ENCODE assay signal across 1 cellular context in the genomic region with DNA sequence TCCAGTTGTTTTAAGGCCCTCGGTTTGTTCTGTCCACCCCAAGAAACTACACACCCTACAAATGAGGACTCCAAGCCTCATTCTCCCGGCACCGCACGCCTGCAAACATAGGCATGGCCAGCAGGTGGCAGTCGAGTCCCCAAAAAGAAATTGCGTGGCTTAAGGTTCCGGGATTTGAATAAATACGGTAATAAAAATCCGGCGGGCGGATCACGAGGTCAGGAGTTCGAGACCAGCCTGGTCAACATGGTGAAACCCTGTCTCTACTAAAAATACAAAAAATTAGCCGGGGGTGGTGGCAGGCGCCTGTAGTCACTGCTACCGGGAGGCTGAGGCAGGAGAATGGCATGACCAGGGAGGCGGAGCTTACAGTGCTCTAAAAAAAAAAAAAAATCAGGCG.
TF ChIP-seq lines count a peak whose summit lies in the region.

No MANE protein-coding gene starts in this region.

TF ChIP-seq in HepG2, 621 proteins besides CTCF, POLR2A, EP300 and RAD21 (continued from another document):
- TF ChIP-seq, protein P1, sequence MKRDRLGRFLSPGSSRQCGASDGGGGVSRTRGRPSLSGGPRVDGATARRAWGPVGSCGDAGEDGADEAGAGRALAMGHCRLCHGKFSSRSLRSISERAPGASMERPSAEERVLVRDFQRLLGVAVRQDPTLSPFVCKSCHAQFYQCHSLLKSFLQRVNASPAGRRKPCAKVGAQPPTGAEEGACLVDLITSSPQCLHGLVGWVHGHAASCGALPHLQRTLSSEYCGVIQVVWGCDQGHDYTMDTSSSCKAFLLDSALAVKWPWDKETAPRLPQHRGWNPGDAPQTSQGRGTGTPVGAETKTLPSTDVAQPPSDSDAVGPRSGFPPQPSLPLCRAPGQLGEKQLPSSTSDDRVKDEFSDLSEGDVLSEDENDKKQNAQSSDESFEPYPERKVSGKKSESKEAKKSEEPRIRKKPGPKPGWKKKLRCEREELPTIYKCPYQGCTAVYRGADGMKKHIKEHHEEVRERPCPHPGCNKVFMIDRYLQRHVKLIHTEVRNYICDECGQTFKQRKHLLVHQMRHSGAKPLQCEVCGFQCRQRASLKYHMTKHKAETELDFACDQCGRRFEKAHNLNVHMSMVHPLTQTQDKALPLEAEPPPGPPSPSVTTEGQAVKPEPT (CRISPR knock-in tag; IDR thresholded peaks at IDR 0.05; ENCODE audit: low read depth) = no peak
- TF ChIP-seq YY1 (IDR thresholded peaks at IDR 0.05; ENCODE audit: insufficient read depth, insufficient replicate concordance, low read depth, low read length) = peak; percentile 31
- TF ChIP-seq, protein P2, sequence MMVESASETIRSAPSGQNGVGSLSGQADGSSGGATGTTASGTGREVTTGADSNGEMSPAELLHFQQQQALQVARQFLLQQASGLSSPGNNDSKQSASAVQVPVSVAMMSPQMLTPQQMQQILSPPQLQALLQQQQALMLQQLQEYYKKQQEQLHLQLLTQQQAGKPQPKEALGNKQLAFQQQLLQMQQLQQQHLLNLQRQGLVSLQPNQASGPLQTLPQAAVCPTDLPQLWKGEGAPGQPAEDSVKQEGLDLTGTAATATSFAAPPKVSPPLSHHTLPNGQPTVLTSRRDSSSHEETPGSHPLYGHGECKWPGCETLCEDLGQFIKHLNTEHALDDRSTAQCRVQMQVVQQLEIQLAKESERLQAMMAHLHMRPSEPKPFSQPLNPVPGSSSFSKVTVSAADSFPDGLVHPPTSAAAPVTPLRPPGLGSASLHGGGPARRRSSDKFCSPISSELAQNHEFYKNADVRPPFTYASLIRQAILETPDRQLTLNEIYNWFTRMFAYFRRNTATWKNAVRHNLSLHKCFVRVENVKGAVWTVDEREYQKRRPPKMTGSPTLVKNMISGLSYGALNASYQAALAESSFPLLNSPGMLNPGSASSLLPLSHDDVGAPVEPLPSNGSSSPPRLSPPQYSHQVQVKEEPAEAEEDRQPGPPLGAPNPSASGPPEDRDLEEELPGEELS (CRISPR knock-in tag; IDR thresholded peaks at IDR 0.05) = 0 out of 2 replicates have a peak, but pooled peaks have one; percentile 12
- TF ChIP-seq SRSF4 (IDR thresholded peaks at IDR 0.05; ENCODE audit: low read depth, low read length, poor library complexity, severe bottlenecking) = no peak
- TF ChIP-seq ADNP (CRISPR knock-in tag; IDR thresholded peaks at IDR 0.05) = 0 out of 2 replicates have a peak, but pooled peaks have one; percentile 41
- no peak for TF ChIP-seq ATF7-NPFF (CRISPR knock-in tag; IDR thresholded peaks at IDR 0.05; ENCODE audit: low read depth)
- TF ChIP-seq, protein P3, sequence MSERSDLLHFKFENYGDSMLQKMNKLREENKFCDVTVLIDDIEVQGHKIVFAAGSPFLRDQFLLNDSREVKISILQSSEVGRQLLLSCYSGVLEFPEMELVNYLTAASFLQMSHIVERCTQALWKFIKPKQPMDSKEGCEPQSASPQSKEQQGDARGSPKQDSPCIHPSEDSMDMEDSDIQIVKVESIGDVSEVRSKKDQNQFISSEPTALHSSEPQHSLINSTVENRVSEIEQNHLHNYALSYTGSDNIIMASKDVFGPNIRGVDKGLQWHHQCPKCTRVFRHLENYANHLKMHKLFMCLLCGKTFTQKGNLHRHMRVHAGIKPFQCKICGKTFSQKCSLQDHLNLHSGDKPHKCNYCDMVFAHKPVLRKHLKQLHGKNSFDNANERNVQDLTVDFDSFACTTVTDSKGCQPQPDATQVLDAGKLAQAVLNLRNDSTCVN (CRISPR knock-in tag; IDR thresholded peaks at IDR 0.05; ENCODE audit: borderline replicate concordance) = no peak
- TF ChIP-seq SRF (IDR thresholded peaks at IDR 0.05; ENCODE audit: low read depth, low read length) = peak; percentile 35; the same call in 1 of the 2 replicates
- TF ChIP-seq, protein P4, sequence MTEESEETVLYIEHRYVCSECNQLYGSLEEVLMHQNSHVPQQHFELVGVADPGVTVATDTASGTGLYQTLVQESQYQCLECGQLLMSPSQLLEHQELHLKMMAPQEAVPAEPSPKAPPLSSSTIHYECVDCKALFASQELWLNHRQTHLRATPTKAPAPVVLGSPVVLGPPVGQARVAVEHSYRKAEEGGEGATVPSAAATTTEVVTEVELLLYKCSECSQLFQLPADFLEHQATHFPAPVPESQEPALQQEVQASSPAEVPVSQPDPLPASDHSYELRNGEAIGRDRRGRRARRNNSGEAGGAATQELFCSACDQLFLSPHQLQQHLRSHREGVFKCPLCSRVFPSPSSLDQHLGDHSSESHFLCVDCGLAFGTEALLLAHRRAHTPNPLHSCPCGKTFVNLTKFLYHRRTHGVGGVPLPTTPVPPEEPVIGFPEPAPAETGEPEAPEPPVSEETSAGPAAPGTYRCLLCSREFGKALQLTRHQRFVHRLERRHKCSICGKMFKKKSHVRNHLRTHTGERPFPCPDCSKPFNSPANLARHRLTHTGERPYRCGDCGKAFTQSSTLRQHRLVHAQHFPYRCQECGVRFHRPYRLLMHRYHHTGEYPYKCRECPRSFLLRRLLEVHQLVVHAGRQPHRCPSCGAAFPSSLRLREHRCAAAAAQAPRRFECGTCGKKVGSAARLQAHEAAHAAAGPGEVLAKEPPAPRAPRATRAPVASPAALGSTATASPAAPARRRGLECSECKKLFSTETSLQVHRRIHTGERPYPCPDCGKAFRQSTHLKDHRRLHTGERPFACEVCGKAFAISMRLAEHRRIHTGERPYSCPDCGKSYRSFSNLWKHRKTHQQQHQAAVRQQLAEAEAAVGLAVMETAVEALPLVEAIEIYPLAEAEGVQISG (CRISPR knock-in tag; IDR thresholded peaks at IDR 0.05) = 0 out of 2 replicates have a peak, but pooled peaks have one; percentile 34
- no peak for TF ChIP-seq SATB2 (CRISPR knock-in tag; IDR thresholded peaks at IDR 0.05)
- TF ChIP-seq, protein P5, sequence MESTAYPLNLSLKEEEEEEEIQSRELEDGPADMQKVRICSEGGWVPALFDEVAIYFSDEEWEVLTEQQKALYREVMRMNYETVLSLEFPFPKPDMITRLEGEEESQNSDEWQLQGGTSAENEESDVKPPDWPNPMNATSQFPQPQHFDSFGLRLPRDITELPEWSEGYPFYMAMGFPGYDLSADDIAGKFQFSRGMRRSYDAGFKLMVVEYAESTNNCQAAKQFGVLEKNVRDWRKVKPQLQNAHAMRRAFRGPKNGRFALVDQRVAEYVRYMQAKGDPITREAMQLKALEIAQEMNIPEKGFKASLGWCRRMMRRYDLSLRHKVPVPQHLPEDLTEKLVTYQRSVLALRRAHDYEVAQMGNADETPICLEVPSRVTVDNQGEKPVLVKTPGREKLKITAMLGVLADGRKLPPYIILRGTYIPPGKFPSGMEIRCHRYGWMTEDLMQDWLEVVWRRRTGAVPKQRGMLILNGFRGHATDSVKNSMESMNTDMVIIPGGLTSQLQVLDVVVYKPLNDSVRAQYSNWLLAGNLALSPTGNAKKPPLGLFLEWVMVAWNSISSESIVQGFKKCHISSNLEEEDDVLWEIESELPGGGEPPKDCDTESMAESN (CRISPR knock-in tag; conservative IDR thresholded peaks at IDR 0.05) = peak; percentile 99
- TF ChIP-seq CHD4 (IDR thresholded peaks at IDR 0.05; ENCODE audit: borderline replicate concordance, low read length) = peak; percentile 76; the same call in 1 of the 2 replicates
- peak; percentile 58 for TF ChIP-seq SMC3 (IDR thresholded peaks at IDR 0.05; ENCODE audit: low read length)
- TF ChIP-seq, protein P6, sequence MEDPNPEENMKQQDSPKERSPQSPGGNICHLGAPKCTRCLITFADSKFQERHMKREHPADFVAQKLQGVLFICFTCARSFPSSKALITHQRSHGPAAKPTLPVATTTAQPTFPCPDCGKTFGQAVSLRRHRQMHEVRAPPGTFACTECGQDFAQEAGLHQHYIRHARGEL (CRISPR knock-in tag; IDR thresholded peaks at IDR 0.05) = no peak
- TF ChIP-seq, protein P7, sequence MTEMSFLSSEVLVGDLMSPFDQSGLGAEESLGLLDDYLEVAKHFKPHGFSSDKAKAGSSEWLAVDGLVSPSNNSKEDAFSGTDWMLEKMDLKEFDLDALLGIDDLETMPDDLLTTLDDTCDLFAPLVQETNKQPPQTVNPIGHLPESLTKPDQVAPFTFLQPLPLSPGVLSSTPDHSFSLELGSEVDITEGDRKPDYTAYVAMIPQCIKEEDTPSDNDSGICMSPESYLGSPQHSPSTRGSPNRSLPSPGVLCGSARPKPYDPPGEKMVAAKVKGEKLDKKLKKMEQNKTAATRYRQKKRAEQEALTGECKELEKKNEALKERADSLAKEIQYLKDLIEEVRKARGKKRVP (CRISPR knock-in tag; IDR thresholded peaks at IDR 0.05) = 0 out of 4 replicates have a peak, but pooled peaks of 1 of the 2 experiments have one; percentile 24
- TF ChIP-seq XRCC5 (optimal IDR thresholded peaks at IDR 0.05; ENCODE audit: low read length) = peak; percentile 75
- TF ChIP-seq, protein P8, sequence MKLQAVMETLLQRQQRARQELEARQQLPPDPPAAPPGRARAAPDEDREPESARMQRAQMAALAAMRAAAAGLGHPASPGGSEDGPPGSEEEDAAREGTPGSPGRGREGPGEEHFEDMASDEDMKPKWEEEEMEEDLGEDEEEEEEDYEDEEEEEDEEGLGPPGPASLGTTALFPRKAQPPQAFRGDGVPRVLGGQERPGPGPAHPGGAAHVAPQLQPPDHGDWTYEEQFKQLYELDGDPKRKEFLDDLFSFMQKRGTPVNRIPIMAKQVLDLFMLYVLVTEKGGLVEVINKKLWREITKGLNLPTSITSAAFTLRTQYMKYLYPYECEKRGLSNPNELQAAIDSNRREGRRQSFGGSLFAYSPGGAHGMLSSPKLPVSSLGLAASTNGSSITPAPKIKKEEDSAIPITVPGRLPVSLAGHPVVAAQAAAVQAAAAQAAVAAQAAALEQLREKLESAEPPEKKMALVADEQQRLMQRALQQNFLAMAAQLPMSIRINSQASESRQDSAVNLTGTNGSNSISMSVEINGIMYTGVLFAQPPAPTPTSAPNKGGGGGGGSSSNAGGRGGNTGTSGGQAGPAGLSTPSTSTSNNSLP (IDR thresholded peaks at IDR 0.05; ENCODE audit: low read depth, low read length) = peak; percentile 99
- no peak for TF ChIP-seq SALL2 (CRISPR knock-in tag; IDR thresholded peaks at IDR 0.05)
- TF ChIP-seq GZF1 (CRISPR knock-in tag; IDR thresholded peaks at IDR 0.05) = peak; percentile 100
- peak; percentile 33; the same call in 1 of the 2 replicates for TF ChIP-seq KDM2A (CRISPR knock-in tag; IDR thresholded peaks at IDR 0.05; ENCODE audit: borderline replicate concordance, low read depth)
- TF ChIP-seq, protein P9, sequence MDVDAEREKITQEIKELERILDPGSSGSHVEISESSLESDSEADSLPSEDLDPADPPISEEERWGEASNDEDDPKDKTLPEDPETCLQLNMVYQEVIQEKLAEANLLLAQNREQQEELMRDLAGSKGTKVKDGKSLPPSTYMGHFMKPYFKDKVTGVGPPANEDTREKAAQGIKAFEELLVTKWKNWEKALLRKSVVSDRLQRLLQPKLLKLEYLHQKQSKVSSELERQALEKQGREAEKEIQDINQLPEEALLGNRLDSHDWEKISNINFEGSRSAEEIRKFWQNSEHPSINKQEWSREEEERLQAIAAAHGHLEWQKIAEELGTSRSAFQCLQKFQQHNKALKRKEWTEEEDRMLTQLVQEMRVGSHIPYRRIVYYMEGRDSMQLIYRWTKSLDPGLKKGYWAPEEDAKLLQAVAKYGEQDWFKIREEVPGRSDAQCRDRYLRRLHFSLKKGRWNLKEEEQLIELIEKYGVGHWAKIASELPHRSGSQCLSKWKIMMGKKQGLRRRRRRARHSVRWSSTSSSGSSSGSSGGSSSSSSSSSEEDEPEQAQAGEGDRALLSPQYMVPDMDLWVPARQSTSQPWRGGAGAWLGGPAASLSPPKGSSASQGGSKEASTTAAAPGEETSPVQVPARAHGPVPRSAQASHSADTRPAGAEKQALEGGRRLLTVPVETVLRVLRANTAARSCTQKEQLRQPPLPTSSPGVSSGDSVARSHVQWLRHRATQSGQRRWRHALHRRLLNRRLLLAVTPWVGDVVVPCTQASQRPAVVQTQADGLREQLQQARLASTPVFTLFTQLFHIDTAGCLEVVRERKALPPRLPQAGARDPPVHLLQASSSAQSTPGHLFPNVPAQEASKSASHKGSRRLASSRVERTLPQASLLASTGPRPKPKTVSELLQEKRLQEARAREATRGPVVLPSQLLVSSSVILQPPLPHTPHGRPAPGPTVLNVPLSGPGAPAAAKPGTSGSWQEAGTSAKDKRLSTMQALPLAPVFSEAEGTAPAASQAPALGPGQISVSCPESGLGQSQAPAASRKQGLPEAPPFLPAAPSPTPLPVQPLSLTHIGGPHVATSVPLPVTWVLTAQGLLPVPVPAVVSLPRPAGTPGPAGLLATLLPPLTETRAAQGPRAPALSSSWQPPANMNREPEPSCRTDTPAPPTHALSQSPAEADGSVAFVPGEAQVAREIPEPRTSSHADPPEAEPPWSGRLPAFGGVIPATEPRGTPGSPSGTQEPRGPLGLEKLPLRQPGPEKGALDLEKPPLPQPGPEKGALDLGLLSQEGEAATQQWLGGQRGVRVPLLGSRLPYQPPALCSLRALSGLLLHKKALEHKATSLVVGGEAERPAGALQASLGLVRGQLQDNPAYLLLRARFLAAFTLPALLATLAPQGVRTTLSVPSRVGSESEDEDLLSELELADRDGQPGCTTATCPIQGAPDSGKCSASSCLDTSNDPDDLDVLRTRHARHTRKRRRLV (CRISPR knock-in tag; IDR thresholded peaks at IDR 0.05) = no peak
- TF ChIP-seq HOXA3 (CRISPR knock-in tag; IDR thresholded peaks at IDR 0.05) = 0 out of 2 replicates have a peak, but pooled peaks have one; percentile 17
- TF ChIP-seq, protein P10, sequence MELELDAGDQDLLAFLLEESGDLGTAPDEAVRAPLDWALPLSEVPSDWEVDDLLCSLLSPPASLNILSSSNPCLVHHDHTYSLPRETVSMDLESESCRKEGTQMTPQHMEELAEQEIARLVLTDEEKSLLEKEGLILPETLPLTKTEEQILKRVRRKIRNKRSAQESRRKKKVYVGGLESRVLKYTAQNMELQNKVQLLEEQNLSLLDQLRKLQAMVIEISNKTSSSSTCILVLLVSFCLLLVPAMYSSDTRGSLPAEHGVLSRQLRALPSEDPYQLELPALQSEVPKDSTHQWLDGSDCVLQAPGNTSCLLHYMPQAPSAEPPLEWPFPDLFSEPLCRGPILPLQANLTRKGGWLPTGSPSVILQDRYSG (CRISPR knock-in tag; IDR thresholded peaks at IDR 0.05) = no peak
- TF ChIP-seq SCMH1 (CRISPR knock-in tag; IDR thresholded peaks at IDR 0.05; ENCODE audit: borderline replicate concordance) = no peak
